In the genomic region with DNA sequence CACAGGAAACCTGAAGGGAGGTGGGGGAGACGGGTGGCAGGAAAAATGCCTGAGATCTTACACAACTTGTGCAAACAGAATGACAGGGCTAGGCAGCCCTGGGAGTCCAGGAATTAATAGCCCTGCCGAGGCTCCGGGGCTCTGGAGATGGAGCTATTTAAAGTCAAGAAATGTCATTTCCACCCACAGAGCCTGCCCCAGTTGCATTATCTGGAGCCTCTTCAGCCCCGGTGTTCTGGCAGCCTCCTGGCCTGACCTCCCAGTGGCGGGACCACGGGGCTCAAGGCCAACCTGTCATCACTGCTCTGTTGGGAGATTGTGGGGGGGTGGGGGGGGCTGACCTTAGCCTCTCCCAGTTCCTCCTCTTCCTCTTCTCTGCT, we compare ENCODE assay signal across 17 cellular contexts. TPM values are rescaled to one million over a fixed set of nuclear protein-coding genes. Genes with fewer than 3 reads are reported as not detected.
DNase-seq lines count a peak whose midpoint lies in the region; ATAC-seq and TF ChIP-seq lines count a peak whose summit lies in the region.
"Had no signal": no experiment of that assay in that cellular context is flagged by ENCODE, and none has a peak within 500 bp of the region (broad histone marks: within the 10 kb centered on the region; RNA-seq: fewer than 3 reads in every experiment).

No MANE protein-coding gene starts in this region.

- H3K4me2 ChIP-seq in fibroblast of lung (ENCODE audit: extremely low read depth, insufficient read depth, low read length), result no peak overlapping the region
- H3K4me2 ChIP-seq: BLaER1 had no signal

- H3K27ac ChIP-seq in Panc1 (ENCODE audit: low read length) (no peak overlapping the region), fibroblast of lung (ENCODE audit: insufficient read depth, low read length) (no peak overlapping the region), lower lobe of right lung (peak overlapping the region; percentile 46)
- no peak overlapping the region for H3K27ac ChIP-seq in CD8-positive, alpha-beta T cell (ENCODE audit: low read depth, low read length)
- H3K27ac ChIP-seq: BLaER1, SK-N-MC had no signal

- H3K4me1 ChIP-seq in Panc1 (ENCODE audit: control insufficient read depth, insufficient read depth, low read length) (peaks cover 11% of the 10 kb centered on the region), fibroblast of lung (ENCODE audit: control insufficient read depth, extremely low read depth, insufficient read depth, low read length) (peaks cover 2% of the 10 kb centered on the region), lower lobe of right lung (peaks cover 22% of the 10 kb centered on the region)
- no peaks in the 10 kb centered on the region for H3K4me1 ChIP-seq in CD8-positive, alpha-beta T cell (ENCODE audit: insufficient read depth, low read length)
- H3K4me1 ChIP-seq: BLaER1 had no signal

- H3K79me2 ChIP-seq in fibroblast of lung (ENCODE audit: control insufficient read depth, insufficient read depth, low read length), result no peaks in the 10 kb centered on the region

- H2AFZ ChIP-seq in fibroblast of lung (ENCODE audit: low read length), result no peak overlapping the region

- BruUV-seq in Panc1 (replicated peaks; lab: Mats Ljungman, UMichigan), result no TSS peak

- H4K20me1 ChIP-seq in fibroblast of lung (ENCODE audit: control insufficient read depth, extremely low read depth, insufficient read depth, low read length), result no peaks in the 10 kb centered on the region
- H4K20me1 ChIP-seq: BLaER1 had no signal

- H3K27me3 ChIP-seq in Panc1 (ENCODE audit: control insufficient read depth, insufficient read depth, low read length), result no peaks in the 10 kb centered on the region
- H3K27me3 ChIP-seq in fibroblast of lung (ENCODE audit: control insufficient read depth, insufficient read depth, low read length), result no peaks in the 10 kb centered on the region
- H3K27me3 ChIP-seq in lower lobe of right lung (ENCODE audit: low read depth), result peaks cover 11% of the 10 kb centered on the region
- H3K27me3 ChIP-seq in CD8-positive, alpha-beta T cell (ENCODE audit: insufficient read depth, low read length), result no peaks in the 10 kb centered on the region
- H3K27me3 ChIP-seq: BLaER1 had no signal

- ATAC-seq in Panc1 (peak; percentile 72), lower lobe of right lung (peak; percentile 74 to 80), HG02885 (IDR thresholded peaks at IDR 0.05; ENCODE audit: poor library complexity, unreplicated experiment) (no peak), HG03571 (IDR thresholded peaks at IDR 0.05; ENCODE audit: unreplicated experiment) (no peak)
- no peak for ATAC-seq in CD8-positive, alpha-beta T cell
- ATAC-seq: stimulated activated naive CD8-positive, alpha-beta T cell treated with anti-CD3 and anti-CD28 coated beads, Interleukin-15, amount 100 ng/mL, for 72 hours had no signal

- H3K27ac Mint-ChIP-seq in CD8-positive, alpha-beta T cell, result no peak overlapping the region
- H3K27ac Mint-ChIP-seq in activated CD4-positive, alpha-beta T cell treated with anti-CD3 and anti-CD28 coated beads, Interleukin-2, amount 10 ng/mL, durations not matched to agents 7 days and 5 days, result no peak overlapping the region
- H3K27ac Mint-ChIP-seq: activated naive CD4-positive, alpha-beta T cell treated with anti-CD3 and anti-CD28 coated beads for 36 hours; stimulated activated naive CD8-positive, alpha-beta T cell treated with anti-CD3 and anti-CD28 coated beads, Interleukin-15, amount 100 ng/mL, for 72 hours had no signal

- TF ChIP-seq CTCF in Panc1 (IDR thresholded peaks at IDR 0.05) (no peak), fibroblast of lung (conservative IDR thresholded peaks at IDR 0.05 in 1 of 2, IDR thresholded peaks at IDR 0.05 in 1 of 2; ENCODE audit: low read depth in 1 of 2, low read length in 2 of 2) (no peak), lower lobe of right lung (IDR thresholded peaks at IDR 0.05) (no peak)
- no peak for TF ChIP-seq CTCF in CD8-positive, alpha-beta T cell (IDR thresholded peaks at IDR 0.05)

- intact Hi-C loops in Panc1 (cut with micrococcal nuclease; ENCODE audit: unreplicated experiment), result no loop called here
- intact Hi-C loops in lower lobe of right lung (cut with DNase I), result no loop called here
- intact Hi-C loops in CD8-positive, alpha-beta T cell (cut with DNase I, micrococcal nuclease), result no loop called here

- POLR2A ChIA-PET in Panc1 (lab: Charles Lee), result no interaction called here
- POLR2A ChIA-PET in CD8-positive, alpha-beta T cell (lab: Charles Lee), result no interaction called here
- POLR2A ChIA-PET in activated CD4-positive, alpha-beta T cell treated with anti-CD3 and anti-CD28 coated beads, Interleukin-2, amount 10 ng/mL, durations not matched to agents 7 days and 5 days (lab: Charles Lee), result no interaction called here

- H3K4me3 Mint-ChIP-seq in CD8-positive, alpha-beta T cell, result no peak overlapping the region
- no peak overlapping the region for H3K4me3 Mint-ChIP-seq in activated CD4-positive, alpha-beta T cell treated with anti-CD3 and anti-CD28 coated beads, Interleukin-2, amount 10 ng/mL, durations not matched to agents 7 days and 5 days
- H3K4me3 Mint-ChIP-seq: activated naive CD4-positive, alpha-beta T cell treated with anti-CD3 and anti-CD28 coated beads for 36 hours; stimulated activated naive CD8-positive, alpha-beta T cell treated with anti-CD3 and anti-CD28 coated beads, Interleukin-15, amount 100 ng/mL, for 72 hours had no signal

- no peaks in the 10 kb centered on the region for H3K4me1 Mint-ChIP-seq in CD8-positive, alpha-beta T cell (ENCODE audit: low read depth)
- no peaks in the 10 kb centered on the region for H3K4me1 Mint-ChIP-seq in activated CD4-positive, alpha-beta T cell treated with anti-CD3 and anti-CD28 coated beads, Interleukin-2, amount 10 ng/mL, durations not matched to agents 7 days and 5 days
- H3K4me1 Mint-ChIP-seq: stimulated activated naive CD8-positive, alpha-beta T cell treated with anti-CD3 and anti-CD28 coated beads, Interleukin-15, amount 100 ng/mL, for 72 hours had no signal

- H3K4me3 ChIP-seq in Panc1 (ENCODE audit: low read depth in 2 of 2, low read length in 2 of 2) (no peak overlapping the region), fibroblast of lung (replicated peaks in 1 of 4; ENCODE audit: control extremely low read depth in 1 of 4, insufficient read depth in 1 of 4, low read depth in 3 of 4, low read length in 4 of 4) (no peak overlapping the region), lower lobe of right lung (no peak overlapping the region)
- no peak overlapping the region for H3K4me3 ChIP-seq in CD8-positive, alpha-beta T cell (ENCODE audit: low read depth, low read length)
- H3K4me3 ChIP-seq: BLaER1, SK-N-MC had no signal

- peak; percentile 48 for DNase-seq in AG20443 (ENCODE audit: low spot score)
- no peak for DNase-seq in Panc1 (ENCODE audit: low read depth, low spot score)
- DNase-seq in fibroblast of lung (ENCODE audit: low read depth in 2 of 2), result peak; percentile 28 to 65
- DNase-seq in lower lobe of right lung, result peak; percentile 54
- no peak for DNase-seq in CD8-positive, alpha-beta T cell
- no peak for DNase-seq in activated CD4-positive, alpha-beta T cell treated with anti-CD3 and anti-CD28 coated beads, Interleukin-2, amount 10 ng/mL, durations not matched to agents 7 days and 5 days
- DNase-seq: activated CD4-positive, alpha-beta T cell treated with anti-CD3 and anti-CD28 coated beads, Interleukin-2, amount 50 U/mL, for 4 hours; activated naive CD4-positive, alpha-beta T cell treated with anti-CD3 and anti-CD28 coated beads for 36 hours; effector memory CD4-positive, alpha-beta T cell; Karpas-422; NCI-H2171 treated with DMSO at 0.1 percent for 48 hours; stimulated activated CD4-positive, alpha-beta T cell treated with anti-CD3 and anti-CD28 coated beads, Interleukin-2, amount 100 ng/mL, for 48 hours; stimulated activated naive CD8-positive, alpha-beta T cell treated with anti-CD3 and anti-CD28 coated beads, Interleukin-15, amount 100 ng/mL, for 72 hours had no signal

- no peaks in the 10 kb centered on the region for H3K36me3 Mint-ChIP-seq in CD8-positive, alpha-beta T cell
- no peaks in the 10 kb centered on the region for H3K36me3 Mint-ChIP-seq in activated CD4-positive, alpha-beta T cell treated with anti-CD3 and anti-CD28 coated beads, Interleukin-2, amount 10 ng/mL, durations not matched to agents 7 days and 5 days (ENCODE audit: low read depth)

- in situ Hi-C loops in Panc1 (cut with HindIII; ENCODE audit: low pct_unique_long_range_greater_than_20kb, low sequenced_read_pairs), result no loop called here

- H3K9me3 ChIP-seq in Panc1 (ENCODE audit: control insufficient read depth, insufficient read depth, low read depth, low read length) (no peaks in the 10 kb centered on the region), fibroblast of lung (ENCODE audit: control insufficient read depth, insufficient read depth, low read depth, low read length) (no peaks in the 10 kb centered on the region), lower lobe of right lung (no peaks in the 10 kb centered on the region)
- no peaks in the 10 kb centered on the region for H3K9me3 ChIP-seq in CD8-positive, alpha-beta T cell (ENCODE audit: low read length)
- H3K9me3 ChIP-seq: BLaER1 had no signal

- H3K27me3 Mint-ChIP-seq in CD8-positive, alpha-beta T cell (ENCODE audit: low read depth), result peaks cover 28% of the 10 kb centered on the region
- H3K27me3 Mint-ChIP-seq in activated CD4-positive, alpha-beta T cell treated with anti-CD3 and anti-CD28 coated beads, Interleukin-2, amount 10 ng/mL, durations not matched to agents 7 days and 5 days, result peaks cover 26% of the 10 kb centered on the region

- H3K9me3 Mint-ChIP-seq in CD8-positive, alpha-beta T cell, result no peaks in the 10 kb centered on the region
- no peaks in the 10 kb centered on the region for H3K9me3 Mint-ChIP-seq in activated CD4-positive, alpha-beta T cell treated with anti-CD3 and anti-CD28 coated beads, Interleukin-2, amount 10 ng/mL, durations not matched to agents 7 days and 5 days
- H3K9me3 Mint-ChIP-seq: activated naive CD4-positive, alpha-beta T cell treated with anti-CD3 and anti-CD28 coated beads for 36 hours; stimulated activated naive CD8-positive, alpha-beta T cell treated with anti-CD3 and anti-CD28 coated beads, Interleukin-15, amount 100 ng/mL, for 72 hours had no signal

- H3K36me3 ChIP-seq in Panc1 (ENCODE audit: control insufficient read depth, insufficient read depth, low read length) (no peaks in the 10 kb centered on the region), fibroblast of lung (ENCODE audit: control insufficient read depth, insufficient read depth, low read length) (no peaks in the 10 kb centered on the region), lower lobe of right lung (no peaks in the 10 kb centered on the region)
- no peaks in the 10 kb centered on the region for H3K36me3 ChIP-seq in CD8-positive, alpha-beta T cell (ENCODE audit: insufficient read depth, low read length)
- H3K36me3 ChIP-seq: BLaER1 had no signal

- CTCF ChIA-PET in Panc1 (lab: Charles Lee), result no interaction called here
- CTCF ChIA-PET in CD8-positive, alpha-beta T cell (lab: Charles Lee), result interaction anchor here (1.0 kb wide), 1 partner anchor 199 kb away, joined by 3 read pairs; no protein-coding TSS in a partner anchor
- CTCF ChIA-PET in activated CD4-positive, alpha-beta T cell treated with anti-CD3 and anti-CD28 coated beads, Interleukin-2, amount 10 ng/mL, durations not matched to agents 7 days and 5 days (lab: Charles Lee), result interaction anchor here (0.9 to 1.0 kb wide), 2 partner anchors 13 to 55 kb away, joined by 3 to 4 read pairs; no protein-coding TSS in a partner anchor

- no peak overlapping the region for H3K9ac ChIP-seq in fibroblast of lung (ENCODE audit: insufficient read depth, low read length)
- H3K9ac ChIP-seq: BLaER1 had no signal

RNA-seq across cellular contexts. Expression of a gene that starts 28.5 kb away (rescaled TPM):
- total RNA-seq in Panc1 (2021; ENCODE audit: unreplicated experiment) (1.6 TPM), fibroblast of lung (under 0.01 TPM in 2 replicates), lower lobe of right lung (0.56 TPM)
- 3.1 TPM for polyA plus RNA-seq in Panc1 (2012; ENCODE audit: insufficient read length)
- polyA plus RNA-seq in fibroblast of lung, result 0.29 and 1.2 TPM in 2 replicates
- polyA plus RNA-seq in fibroblast of lung (2012), result 0.20 and 1.1 TPM in 2 replicates
- 0.37 and 2.7 TPM in 2 replicates for polyA minus RNA-seq in fibroblast of lung (ENCODE audit: low replicate concordance)
- total RNA-seq in CD8-positive, alpha-beta T cell, result not detected
- not detected for total RNA-seq in activated CD4-positive, alpha-beta T cell treated with anti-CD3 and anti-CD28 coated beads, Interleukin-2, amount 10 ng/mL, durations not matched to agents 7 days and 5 days
- total RNA-seq: activated naive CD4-positive, alpha-beta T cell treated with anti-CD3 and anti-CD28 coated beads for 36 hours had no signal

RNA-seq across cellular contexts. Expression of a gene that starts 44.2 kb away (rescaled TPM):
- total RNA-seq in Panc1 (2021; ENCODE audit: unreplicated experiment) (not detected), fibroblast of lung (0.17 and 0.51 TPM in 2 replicates), lower lobe of right lung (not detected)
- polyA plus RNA-seq in Panc1 (2012; ENCODE audit: insufficient read length), result not detected
- polyA plus RNA-seq in fibroblast of lung, result 0.16 and 0.24 TPM in 2 replicates
- polyA plus RNA-seq in fibroblast of lung (2012), result 0.16 TPM in 1 of 2 replicates, not detected in the other
- polyA minus RNA-seq in fibroblast of lung (ENCODE audit: low replicate concordance), result not detected in 2 replicates
- not detected for total RNA-seq in CD8-positive, alpha-beta T cell
- total RNA-seq in activated CD4-positive, alpha-beta T cell treated with anti-CD3 and anti-CD28 coated beads, Interleukin-2, amount 10 ng/mL, durations not matched to agents 7 days and 5 days, result not detected
- total RNA-seq: activated naive CD4-positive, alpha-beta T cell treated with anti-CD3 and anti-CD28 coated beads for 36 hours had no signal

Comparison
In these comparisons a context has a peak if more than half of its experiments do, and no peak if none do; other contexts are left out.
1. DNase-seq: peak in AG20443 (single experiment), fibroblast of lung (2 of 2) and lower lobe of right lung (single experiment); none in Panc1 (single experiment), CD8-positive, alpha-beta T cell (0 of 7) and activated CD4-positive, alpha-beta T cell treated with anti-CD3 and anti-CD28 coated beads, Interleukin-2, amount 10 ng/mL, durations not matched to agents 7 days and 5 days (single experiment).
2. ATAC-seq: peak in Panc1 (single experiment) and lower lobe of right lung (2 of 2); none in CD8-positive, alpha-beta T cell (single experiment), HG02885 (single experiment) and HG03571 (single experiment).